ENCODE assay signal across 23 cellular contexts in the genomic region with DNA sequence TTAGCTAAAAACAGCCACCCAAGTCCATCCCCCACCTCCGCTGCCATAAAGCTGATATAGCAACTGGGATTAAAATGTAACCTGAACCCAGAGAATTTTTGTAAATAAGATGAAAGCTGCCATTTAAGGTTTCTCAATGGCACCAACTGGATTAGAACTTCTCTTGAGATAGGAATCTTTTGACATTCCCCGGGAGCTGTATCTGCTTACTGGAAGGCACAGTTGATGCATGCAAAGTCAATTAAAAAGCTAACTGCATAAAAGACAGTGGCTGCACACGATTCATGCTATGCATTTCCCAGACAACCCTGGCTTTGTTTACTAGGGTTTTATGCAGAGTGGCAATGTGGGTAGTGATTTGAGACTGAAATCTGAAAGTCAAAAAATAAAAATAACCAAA.
"Had no signal": no experiment of that assay in that cellular context is flagged by ENCODE, and none has a peak within 500 bp of the region (broad histone marks: within the 10 kb centered on the region; RNA-seq: fewer than 3 reads in every experiment).

No MANE protein-coding gene starts in this region.

- H3K4me1 ChIP-seq: ascending aorta, body of pancreas, Peyer's patch had no signal

- H3K27me3 ChIP-seq: ascending aorta, body of pancreas, Peyer's patch had no signal

- H3K36me3 ChIP-seq: ascending aorta, Peyer's patch had no signal

- DNase-seq: activated CD4-positive, alpha-beta T cell treated with anti-CD3 and anti-CD28 coated beads for 48 hours; activated CD4-positive, alpha-beta T cell treated with anti-CD3 and anti-CD28 coated beads, Interleukin-2, amount 50 U/mL, for 4 hours; activated CD4-positive, CD25-positive, alpha-beta regulatory T cell treated with anti-CD3 and anti-CD28 coated beads, Interleukin-2, amount 50 U/mL, for 72 hours; activated CD8-positive, alpha-beta memory T cell treated with anti-CD3 and anti-CD28 coated beads, Interleukin-2, amount 10 ng/mL, durations not matched to agents 7 days and 5 days; activated effector memory CD4-positive, alpha-beta T cell treated with Interleukin-2 at 50 U/mL for 16 hours; activated naive CD4-positive, alpha-beta T cell; activated T-cell treated with anti-CD3 and anti-CD28 coated beads, Interleukin-2, amount 50 U/mL, for 24 hours; amniotic stem cell; body of pancreas; central memory CD4-positive, alpha-beta T cell; KG1; NCI-H1092 treated with DMSO at 0.1 percent for 48 hours; NCI-H1436 treated with DMSO at 0.1 percent for 48 hours; NCI-H187; NCI-H2081; NCI-H524; NCI-H774; NK-92 treated with Interleukin-12 subunit alpha and Interleukin-12 subunit beta, amount 100 ng/mL, for 24 hours; OCI-M1; Peyer's patch; SHP77; T-helper 1 cell had no signal

- H3K4me3 ChIP-seq: ascending aorta, body of pancreas, Peyer's patch had no signal

- H3K27ac ChIP-seq: ascending aorta, body of pancreas, Peyer's patch had no signal

- H3K9me3 ChIP-seq: ascending aorta, body of pancreas, Peyer's patch had no signal
